ENCODE assay signal across 8 cellular contexts in the genomic region with DNA sequence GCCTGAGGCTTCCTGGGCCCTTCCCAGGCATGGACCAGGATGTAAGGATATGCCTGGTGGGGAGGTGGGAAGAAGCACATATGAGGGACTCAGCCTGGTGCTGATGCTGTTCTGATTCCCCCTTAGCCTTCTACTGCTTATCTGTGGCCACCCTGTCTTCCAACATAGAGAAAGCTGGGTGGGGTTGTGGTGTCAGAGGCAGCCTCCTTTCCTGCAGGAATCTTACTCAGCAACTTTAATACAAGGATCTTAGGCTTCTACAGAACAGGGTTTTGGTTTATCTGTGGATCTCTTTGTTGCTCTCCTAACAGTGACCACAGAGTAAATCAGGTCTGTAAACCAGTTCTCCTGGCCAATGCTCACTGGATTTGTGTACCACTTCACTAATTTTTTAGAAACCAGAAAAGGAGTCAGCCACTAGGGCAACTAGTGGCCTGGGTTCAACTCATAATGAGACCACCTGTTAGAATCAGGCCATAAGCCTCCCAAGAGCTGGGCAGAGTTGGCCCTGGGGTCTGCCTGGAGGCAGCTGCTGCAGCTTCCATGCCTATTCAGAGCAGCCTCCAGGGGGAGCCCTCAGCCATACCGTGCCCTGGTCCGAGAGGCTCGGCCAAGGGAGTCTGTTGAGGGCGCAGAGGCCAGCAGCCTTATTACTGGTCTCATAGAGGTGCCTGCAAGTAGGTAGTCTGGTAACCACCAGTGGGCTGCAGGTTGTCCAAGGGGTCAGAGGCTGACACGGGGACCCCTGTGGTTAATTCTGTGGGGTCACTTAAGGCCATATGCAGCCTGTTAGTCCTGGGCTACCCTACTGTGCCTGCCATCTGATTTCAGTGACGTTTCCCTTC. TPM values are rescaled to one million over a fixed set of nuclear protein-coding genes. Genes with fewer than 3 reads are reported as not detected.
A peak's percentile ranks its signal among the peaks of the same experiment; 100 is the strongest.
DNase-seq lines count a peak whose midpoint lies in the region; ATAC-seq and TF ChIP-seq lines count a peak whose summit lies in the region.

No MANE protein-coding gene starts in this region.

- POLR2A ChIA-PET in naive thymus-derived CD8-positive, alpha-beta T cell (lab: Charles Lee) = no interaction called here

- no peaks in the 10 kb centered on the region for H3K36me3 Mint-ChIP-seq in endothelial cell (ENCODE audit: low read depth, unreplicated experiment)
- H3K36me3 Mint-ChIP-seq in naive thymus-derived CD8-positive, alpha-beta T cell = peaks cover 0 to 56% (median 22%) of the 10 kb centered on the region in 3 donors

- ATAC-seq in naive thymus-derived CD8-positive, alpha-beta T cell = peak; percentile 57 to 67

- H3K9me3 ChIP-seq in MG63 (no peaks in the 10 kb centered on the region), uterus (no peaks in the 10 kb centered on the region)

- TF ChIP-seq POLR2A in uterus (IDR thresholded peaks at IDR 0.05) = no peak

- no peak overlapping the region for H3K4me3 ChIP-seq in MG63
- no peak overlapping the region for H3K4me3 ChIP-seq in uterus

- H3K4me3 Mint-ChIP-seq in endothelial cell (ENCODE audit: unreplicated experiment) = no peak overlapping the region
- no peak overlapping the region for H3K4me3 Mint-ChIP-seq in naive thymus-derived CD8-positive, alpha-beta T cell

- no peaks in the 10 kb centered on the region for H3K9me3 Mint-ChIP-seq in endothelial cell (ENCODE audit: unreplicated experiment)
- H3K9me3 Mint-ChIP-seq in naive thymus-derived CD8-positive, alpha-beta T cell = no peaks in the 10 kb centered on the region

- H3K36me3 ChIP-seq in MG63 (peaks cover 72% of the 10 kb centered on the region), uterus (no peaks in the 10 kb centered on the region)

- H3K27me3 ChIP-seq in MG63 (no peaks in the 10 kb centered on the region), uterus (no peaks in the 10 kb centered on the region)

- H3K27ac ChIP-seq in uterus = no peak overlapping the region

- TF ChIP-seq CTCF in endothelial cell (IDR thresholded peaks at IDR 0.05; ENCODE audit: unreplicated experiment) (peak; percentile 80), uterus (IDR thresholded peaks at IDR 0.05) (peak; percentile 23 to 45 (median 31))

- peaks cover 10% of the 10 kb centered on the region for H3K4me1 Mint-ChIP-seq in endothelial cell (ENCODE audit: unreplicated experiment)
- peaks cover 5 to 34% (median 13%) of the 10 kb centered on the region in 4 donors for H3K4me1 Mint-ChIP-seq in naive thymus-derived CD8-positive, alpha-beta T cell

- intact Hi-C loops in uterus (cut with DNase I; ENCODE audit: low total_unique reads) = no loop called here

- DNase-seq in NCI-H524 (lab: John Stamatoyannopoulos, UW) (peak; percentile 8 to 61), NCI-H524 treated with DMSO at 0.1 percent for 48 hours (lab: John Stamatoyannopoulos, UW) (no peak), MG63 (peak; percentile 53), endothelial cell (ENCODE audit: low spot score) (peak; percentile 86), uterus (no peak), NCI-H2171 (lab: John Stamatoyannopoulos, UW) (no peak)
- DNase-seq in activated CD4-positive, alpha-beta T cell treated with anti-CD3 and anti-CD28 coated beads for 48 hours = peak; percentile 74
- peak in 5 of 10 donors; percentile 13 to 35 (median 26) for DNase-seq in naive thymus-derived CD8-positive, alpha-beta T cell

- H3K4me1 ChIP-seq in uterus = peaks cover 0 to 4% of the 10 kb centered on the region in 2 donors

- H3K27ac Mint-ChIP-seq in endothelial cell (ENCODE audit: unreplicated experiment) = no peak overlapping the region
- peak overlapping the region in 1 of 10 donors; percentile 53 for H3K27ac Mint-ChIP-seq in naive thymus-derived CD8-positive, alpha-beta T cell

- H3K27me3 Mint-ChIP-seq in endothelial cell (ENCODE audit: unreplicated experiment) = peaks cover 7% of the 10 kb centered on the region
- H3K27me3 Mint-ChIP-seq in naive thymus-derived CD8-positive, alpha-beta T cell = peaks cover 2 to 23% (median 10%) of the 10 kb centered on the region in 5 donors

RNA-seq across cellular contexts. Expression of a gene that starts 7.1 kb away (rescaled TPM):
- total RNA-seq in MG63 (2014; rRNA removed; shearing (Covaris generic); ENCODE audit: low replicate concordance) = 65.0 and 71.9 TPM in 2 replicates
- 2.7 TPM for total RNA-seq in endothelial cell (ENCODE audit: unreplicated experiment)
- total RNA-seq in naive thymus-derived CD8-positive, alpha-beta T cell = 1 to 10 TPM; 3.4 to 4.0 TPM
- under 1 TPM; 0.07 to 0.55 (median 0.11) TPM for polyA plus RNA-seq in naive thymus-derived CD8-positive, alpha-beta T cell
- total RNA-seq in uterus = 1 to 10 TPM in 3 of 4 donors, under 1 TPM in 1; under 0.01 to 2.6 (median 1.8) TPM

RNA-seq across cellular contexts. Expression of a gene that starts 19.9 kb away (rescaled TPM):
- total RNA-seq in MG63 (2014; rRNA removed; shearing (Covaris generic); ENCODE audit: low replicate concordance) = 125 and 166 TPM in 2 replicates
- total RNA-seq in endothelial cell (ENCODE audit: unreplicated experiment) (169 TPM), uterus (100 to 1,000 TPM in 1 of 4 donors, 10 to 100 TPM in 3; 29.7 to 120 (median 65.3) TPM)
- total RNA-seq in naive thymus-derived CD8-positive, alpha-beta T cell = 100 to 1,000 TPM; 126 to 137 TPM
- 100 to 1,000 TPM; 165 to 192 (median 184) TPM for polyA plus RNA-seq in naive thymus-derived CD8-positive, alpha-beta T cell

RNA-seq across cellular contexts. Expression of a gene that starts 19.9 kb away (rescaled TPM):
- 76.6 and 108 TPM in 2 replicates for total RNA-seq in MG63 (2014; rRNA removed; shearing (Covaris generic); ENCODE audit: low replicate concordance)
- 39.3 TPM for total RNA-seq in endothelial cell (ENCODE audit: unreplicated experiment)
- total RNA-seq in naive thymus-derived CD8-positive, alpha-beta T cell = 10 to 100 TPM; 41.8 to 44.5 TPM
- polyA plus RNA-seq in naive thymus-derived CD8-positive, alpha-beta T cell = 10 to 100 TPM; 72.4 to 77.6 (median 72.8) TPM
- 10 to 100 TPM; 12.1 to 45.1 (median 31.4) TPM for total RNA-seq in uterus

Comparison
In these comparisons a context has a peak if more than half of its experiments do, and no peak if none do; other contexts are left out.
1. DNase-seq: peak in NCI-H524 (2 of 2), MG63 (single experiment), activated CD4-positive, alpha-beta T cell treated with anti-CD3 and anti-CD28 coated beads for 48 hours (single experiment) and endothelial cell (single experiment); none in NCI-H524 treated with DMSO at 0.1 percent for 48 hours (single experiment), uterus (0 of 2) and NCI-H2171 (single experiment).
2. RNA of a gene that starts 7.1 kb away (total RNA-seq): 65.0 to 71.9 TPM in MG63; 3.4 to 4.0 TPM in naive thymus-derived CD8-positive, alpha-beta T cell, 2.7 TPM in endothelial cell (single experiment) and under 0.01 to 2.6 TPM in uterus; every median in the first group is over 10 times any median in the second.